Comparison of ENCODE assay signal across 12 cellular contexts in genomic region chr21:14736162-14736561, GRCh38.
DNase-seq lines count a peak whose midpoint lies in the region; ATAC-seq lines count a peak whose summit lies in the region.
"Had no signal": no experiment of that assay in that cellular context is flagged by ENCODE, and none has a peak within 500 bp of the region (broad histone marks: within the 10 kb centered on the region; RNA-seq: fewer than 3 reads in every experiment).

No MANE protein-coding gene starts in this region.

- ATAC-seq in GM21515 (IDR thresholded peaks at IDR 0.05; ENCODE audit: unreplicated experiment) (peak; percentile 60), HG03378 (IDR thresholded peaks at IDR 0.05; ENCODE audit: unreplicated experiment) (peak; percentile 66), GM18873 (IDR thresholded peaks at IDR 0.05; ENCODE audit: low FRiP score, unreplicated experiment) (no peak)
- ATAC-seq: mucosa of descending colon had no signal

- peaks cover 13% of the 10 kb centered on the region for H3K9me3 Mint-ChIP-seq in activated CD4-positive, alpha-beta T cell treated with anti-CD3 and anti-CD28 coated beads, Interleukin-2, amount 10 ng/mL, durations not matched to agents 24 days and 14 days

- peak overlapping the region; percentile 90 for H3K27ac Mint-ChIP-seq in activated CD4-positive, alpha-beta T cell treated with anti-CD3 and anti-CD28 coated beads, Interleukin-2, amount 10 ng/mL, durations not matched to agents 24 days and 14 days

- no peaks in the 10 kb centered on the region for H3K27me3 Mint-ChIP-seq in activated CD4-positive, alpha-beta T cell treated with anti-CD3 and anti-CD28 coated beads, Interleukin-2, amount 10 ng/mL, durations not matched to agents 24 days and 14 days

- intact Hi-C loops in activated CD4-positive, alpha-beta T cell treated with anti-CD3 and anti-CD28 coated beads, Interleukin-2, amount 10 ng/mL, durations not matched to agents 24 days and 14 days (cut with micrococcal nuclease): loop anchor here (2.0 to 10.0 kb wide), 7 partner anchors 13 to 999 kb away; partner anchors contain the start of gene SAMSN1

- H3K36me3 Mint-ChIP-seq in activated CD4-positive, alpha-beta T cell treated with anti-CD3 and anti-CD28 coated beads, Interleukin-2, amount 10 ng/mL, durations not matched to agents 24 days and 14 days (ENCODE audit: low read depth): peaks cover 5% of the 10 kb centered on the region

- H3K4me1 Mint-ChIP-seq in activated CD4-positive, alpha-beta T cell treated with anti-CD3 and anti-CD28 coated beads, Interleukin-2, amount 10 ng/mL, durations not matched to agents 24 days and 14 days: peaks cover 37% of the 10 kb centered on the region

- peak overlapping the region; percentile 60 for H3K4me3 Mint-ChIP-seq in activated CD4-positive, alpha-beta T cell treated with anti-CD3 and anti-CD28 coated beads, Interleukin-2, amount 10 ng/mL, durations not matched to agents 24 days and 14 days

- DNase-seq in activated CD4-positive, alpha-beta T cell treated with anti-CD3 and anti-CD28 coated beads, Interleukin-2, amount 10 ng/mL, durations not matched to agents 24 days and 14 days: peak; percentile 75
- DNase-seq in activated CD4-positive, alpha-beta T cell treated with anti-CD3 and anti-CD28 coated beads for 48 hours: no peak
- DNase-seq in medulla oblongata (ENCODE audit: extremely low spot score) (peak; percentile 44), SIG-M5 treated with dmso at 0.1 percent for 504 hours (lab: John Stamatoyannopoulos, UW; ENCODE audit: unreplicated experiment) (no peak)
- DNase-seq in stimulated activated naive CD4-positive, alpha-beta T cell treated with Interleukin-2 at 50 U/mL for 16 hours (lab: John Stamatoyannopoulos, UW): no peak
- DNase-seq: ACHN, foreskin melanocyte, mucosa of descending colon, NCI-H1105 treated with DMSO at 0.1 percent for 48 hours had no signal

Comparison
In these comparisons a context has a peak if more than half of its experiments do, and no peak if none do; other contexts are left out.
1. DNase-seq: peak in activated CD4-positive, alpha-beta T cell treated with anti-CD3 and anti-CD28 coated beads, Interleukin-2, amount 10 ng/mL, durations not matched to agents 24 days and 14 days (single experiment) and medulla oblongata (single experiment); none in activated CD4-positive, alpha-beta T cell treated with anti-CD3 and anti-CD28 coated beads for 48 hours (single experiment), stimulated activated naive CD4-positive, alpha-beta T cell treated with Interleukin-2 at 50 U/mL for 16 hours (single experiment) and SIG-M5 treated with dmso at 0.1 percent for 504 hours (single experiment).